ENCODE assay signal across 9 cellular contexts in the genomic region with DNA sequence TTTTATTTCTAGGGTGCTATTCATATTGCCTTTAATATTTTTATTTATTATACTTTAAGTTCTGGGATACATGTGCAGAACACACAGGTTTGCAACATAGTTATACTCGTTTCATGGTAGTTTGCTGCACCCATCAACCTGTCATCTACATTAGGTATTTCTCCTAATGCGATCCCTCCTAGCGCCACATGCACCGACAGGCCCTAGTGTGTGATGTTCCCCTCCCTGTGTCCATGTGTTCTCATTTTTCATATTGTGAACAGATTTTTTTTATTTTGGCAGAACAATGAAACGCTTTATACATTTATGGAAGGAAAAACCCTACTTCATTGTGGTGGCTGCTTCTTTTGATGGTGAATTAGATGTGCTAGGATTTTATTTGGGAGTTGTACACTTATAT. TPM values are rescaled to one million over a fixed set of nuclear protein-coding genes. Genes with fewer than 3 reads are reported as not detected.
"Had no signal": no experiment of that assay in that cellular context is flagged by ENCODE, and none has a peak within 500 bp of the region (broad histone marks: within the 10 kb centered on the region; RNA-seq: fewer than 3 reads in every experiment).

No MANE protein-coding gene starts in this region.

- H3K4me2 ChIP-seq: KMS-11 had no signal

- DNase-seq: IMR-90, KBM-7, KG1 had no signal

- H3K9ac ChIP-seq: KMS-11 had no signal

- H3K27ac ChIP-seq: HL-60, KMS-11 had no signal

- H3K4me3 ChIP-seq: K562 had no signal

- ATAC-seq: HepG2, K562 had no signal

RNA-seq across cellular contexts. Expression of a gene that starts 14.4 kb away (rescaled TPM):
- total RNA-seq: HT-29, K562 had no signal
- polyA plus RNA-seq: HepG2, IgD-negative memory B cell had no signal
